In the genomic region with DNA sequence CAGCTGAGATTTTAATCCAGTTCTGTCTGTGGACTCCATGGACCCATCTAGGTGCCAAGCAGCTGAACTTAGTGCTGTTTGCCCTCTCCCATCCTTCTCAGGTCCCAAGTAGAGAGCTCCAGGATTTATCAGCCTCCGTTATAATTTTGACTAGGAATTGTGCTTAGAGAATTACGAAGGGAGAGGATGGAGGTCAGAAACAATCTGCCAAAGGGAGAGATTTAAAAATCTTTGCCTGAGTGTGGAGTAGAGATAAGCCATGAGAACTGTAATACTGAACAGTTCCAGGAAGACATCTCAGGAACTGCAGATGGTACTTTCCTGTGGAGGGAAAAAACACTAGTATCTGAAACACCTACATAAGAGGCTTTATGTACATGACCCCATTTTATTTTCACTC, we compare ENCODE assay signal across 1 cellular context.
TF ChIP-seq lines count a peak whose summit lies in the region.

No MANE protein-coding gene starts in this region.

TF ChIP-seq in IMR-90, 13 proteins besides CTCF, POLR2A, EP300 and RAD21:
- TF ChIP-seq, protein P1, sequence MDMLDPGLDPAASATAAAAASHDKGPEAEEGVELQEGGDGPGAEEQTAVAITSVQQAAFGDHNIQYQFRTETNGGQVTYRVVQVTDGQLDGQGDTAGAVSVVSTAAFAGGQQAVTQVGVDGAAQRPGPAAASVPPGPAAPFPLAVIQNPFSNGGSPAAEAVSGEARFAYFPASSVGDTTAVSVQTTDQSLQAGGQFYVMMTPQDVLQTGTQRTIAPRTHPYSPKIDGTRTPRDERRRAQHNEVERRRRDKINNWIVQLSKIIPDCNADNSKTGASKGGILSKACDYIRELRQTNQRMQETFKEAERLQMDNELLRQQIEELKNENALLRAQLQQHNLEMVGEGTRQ (IDR thresholded peaks at IDR 0.05; ENCODE audit: low read depth, low read length) = no peak
- no peak for TF ChIP-seq CEBPB (IDR thresholded peaks at IDR 0.05; ENCODE audit: low read depth, low read length)
- no peak for TF ChIP-seq MAFK (IDR thresholded peaks at IDR 0.05; ENCODE audit: low read depth, low read length)
- no peak for TF ChIP-seq CHD1 (IDR thresholded peaks at IDR 0.05; ENCODE audit: low read depth, low read length)
- TF ChIP-seq SMC3 (IDR thresholded peaks at IDR 0.05; ENCODE audit: low read depth, low read length) = no peak
- TF ChIP-seq RCOR1 (IDR thresholded peaks at IDR 0.05; ENCODE audit: insufficient replicate concordance, low read length) = no peak
- TF ChIP-seq BHLHE40 (IDR thresholded peaks at IDR 0.05; ENCODE audit: low read depth, low read length) = no peak
- TF ChIP-seq MXI1 (IDR thresholded peaks at IDR 0.05; ENCODE audit: borderline replicate concordance, low read depth, low read length) = no peak
- TF ChIP-seq, protein P2, sequence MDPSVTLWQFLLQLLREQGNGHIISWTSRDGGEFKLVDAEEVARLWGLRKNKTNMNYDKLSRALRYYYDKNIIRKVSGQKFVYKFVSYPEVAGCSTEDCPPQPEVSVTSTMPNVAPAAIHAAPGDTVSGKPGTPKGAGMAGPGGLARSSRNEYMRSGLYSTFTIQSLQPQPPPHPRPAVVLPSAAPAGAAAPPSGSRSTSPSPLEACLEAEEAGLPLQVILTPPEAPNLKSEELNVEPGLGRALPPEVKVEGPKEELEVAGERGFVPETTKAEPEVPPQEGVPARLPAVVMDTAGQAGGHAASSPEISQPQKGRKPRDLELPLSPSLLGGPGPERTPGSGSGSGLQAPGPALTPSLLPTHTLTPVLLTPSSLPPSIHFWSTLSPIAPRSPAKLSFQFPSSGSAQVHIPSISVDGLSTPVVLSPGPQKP (IDR thresholded peaks at IDR 0.05; ENCODE audit: borderline replicate concordance, low read depth, low read length) = no peak
- TF ChIP-seq NFE2L2 (IDR thresholded peaks at IDR 0.05; ENCODE audit: low read depth, low read length) = no peak
- TF ChIP-seq RFX5 (IDR thresholded peaks at IDR 0.05; ENCODE audit: low read depth, low read length) = no peak
- TF ChIP-seq MAZ (IDR thresholded peaks at IDR 0.05; ENCODE audit: borderline replicate concordance, low read depth, low read length) = no peak
- TF ChIP-seq FOS (IDR thresholded peaks at IDR 0.05; ENCODE audit: low read depth, low read length) = no peak
